9 cellular contexts compared by ENCODE assay signal in the genomic region with DNA sequence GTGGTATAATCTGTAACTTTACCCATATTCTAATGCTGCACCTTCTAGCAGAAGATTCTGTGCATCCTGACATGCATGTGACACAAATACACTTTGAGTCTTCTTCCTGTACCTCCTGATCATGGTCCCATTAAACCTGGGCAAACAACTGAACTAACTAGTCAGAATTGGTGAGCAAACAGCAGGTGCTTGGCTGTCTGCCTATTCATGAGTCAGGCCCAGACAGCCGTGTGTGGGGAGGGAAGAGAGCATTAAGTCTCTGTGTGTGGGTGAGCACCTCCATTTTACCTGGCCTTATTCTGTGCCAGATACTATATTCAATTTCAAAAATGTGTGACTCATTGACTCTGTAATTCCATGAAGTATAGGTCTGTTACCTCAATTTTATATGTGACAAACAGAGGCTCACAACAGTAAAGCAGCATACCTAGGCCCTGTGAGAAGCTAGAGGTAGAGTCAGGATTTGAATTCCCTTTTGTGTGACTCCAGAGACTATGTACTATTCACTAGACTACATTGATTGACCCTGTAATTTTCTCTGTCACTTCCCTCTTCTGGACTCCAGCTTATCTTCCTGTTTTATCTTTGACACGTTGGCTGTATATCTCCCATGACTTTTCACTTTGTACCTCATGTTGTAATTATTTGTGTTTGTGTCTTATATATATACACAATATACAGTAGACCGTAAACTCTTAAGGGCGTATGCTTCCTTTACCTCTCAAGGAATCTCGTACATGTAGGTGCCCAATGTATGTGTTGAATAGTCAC. TPM values are rescaled to one million over a fixed set of nuclear protein-coding genes. Genes with fewer than 3 reads are reported as not detected.
A peak's percentile ranks its signal among the peaks of the same experiment; 100 is the strongest.
DNase-seq lines count a peak whose midpoint lies in the region; ATAC-seq and TF ChIP-seq lines count a peak whose summit lies in the region.
"Had no signal": no experiment of that assay in that cellular context is flagged by ENCODE, and none has a peak within 500 bp of the region (broad histone marks: within the 10 kb centered on the region; RNA-seq: fewer than 3 reads in every experiment).

No MANE protein-coding gene starts in this region.

- TF ChIP-seq CTCF in RWPE2 (IDR thresholded peaks at IDR 0.05; ENCODE audit: poor library complexity, severe bottlenecking): no peak
- no peak for TF ChIP-seq CTCF in liver (IDR thresholded peaks at IDR 0.05; ENCODE audit: low read depth, low read length, missing input control)

- no peak overlapping the region for H3K27ac Mint-ChIP-seq in activated naive CD4-positive, alpha-beta T cell treated with anti-CD3 and anti-CD28 coated beads, Interleukin-2, amount 10 ng/mL, durations not matched to agents 7 days and 5 days

- H3K4me3 Mint-ChIP-seq in activated naive CD4-positive, alpha-beta T cell treated with anti-CD3 and anti-CD28 coated beads, Interleukin-2, amount 10 ng/mL, durations not matched to agents 7 days and 5 days: no peak overlapping the region

- H3K27me3 ChIP-seq in RWPE2 (ENCODE audit: insufficient read depth, poor library complexity, severe bottlenecking) (no peaks in the 10 kb centered on the region), liver (ENCODE audit: control insufficient read depth in 4 of 4, insufficient read depth in 4 of 4, low read length in 3 of 4) (no peaks in the 10 kb centered on the region)
- H3K27me3 ChIP-seq: SJSA1 had no signal

- peaks cover 63% of the 10 kb centered on the region for H3K4me1 Mint-ChIP-seq in activated naive CD4-positive, alpha-beta T cell treated with anti-CD3 and anti-CD28 coated beads, Interleukin-2, amount 10 ng/mL, durations not matched to agents 7 days and 5 days

- H3K36me3 Mint-ChIP-seq in activated naive CD4-positive, alpha-beta T cell treated with anti-CD3 and anti-CD28 coated beads, Interleukin-2, amount 10 ng/mL, durations not matched to agents 7 days and 5 days: peaks cover 57% of the 10 kb centered on the region

- peak; percentile 12 to 52 (median 26) for DNase-seq in activated naive CD4-positive, alpha-beta T cell (lab: John Stamatoyannopoulos, UW)
- no peak for DNase-seq in activated naive CD4-positive, alpha-beta T cell treated with anti-CD3 and anti-CD28 coated beads, Interleukin-2, amount 10 ng/mL, durations not matched to agents 7 days and 5 days
- DNase-seq in RWPE2 (ENCODE audit: low spot score): peak; percentile 93
- DNase-seq in activated naive CD8-positive, alpha-beta T cell treated with anti-CD3 and anti-CD28 coated beads, Interleukin-2, amount 50 U/mL, for 16 hours (ENCODE audit: low read depth, low spot score): peak; percentile 59
- peak; percentile 50 for DNase-seq in stimulated activated CD8-positive, alpha-beta memory T cell treated with anti-CD3 and anti-CD28 coated beads, Interleukin-4, amount 100 ng/mL, for 24 hours (ENCODE audit: low read depth)
- no peak for DNase-seq in H4 (ENCODE audit: low spot score)

- H3K9me3 ChIP-seq in RWPE2 (ENCODE audit: severe bottlenecking) (peaks cover 6% of the 10 kb centered on the region), liver (ENCODE audit: control insufficient read depth in 4 of 4, low read length in 3 of 4) (no peaks in the 10 kb centered on the region)

- no peak overlapping the region for H3K9ac ChIP-seq in liver (ENCODE audit: low read depth in 1 of 2, low read length in 2 of 2)

- peaks cover 34% of the 10 kb centered on the region for H3K4me1 ChIP-seq in RWPE2 (ENCODE audit: insufficient read depth, poor library complexity, severe bottlenecking)
- peaks cover 6 to 40% (median 20%) of the 10 kb centered on the region in 4 donors for H3K4me1 ChIP-seq in liver (ENCODE audit: control insufficient read depth in 4 of 4, insufficient read depth in 4 of 4, low read length in 3 of 4)

- TF ChIP-seq RAD21 in liver (IDR thresholded peaks at IDR 0.05): peak in 1 of 2 donors; percentile 28

- no peak overlapping the region for H3K4me3 ChIP-seq in RWPE2 (ENCODE audit: severe bottlenecking)
- H3K4me3 ChIP-seq in liver (ENCODE audit: low read depth in 1 of 3, low read length in 3 of 3): no peak overlapping the region
- H3K4me3 ChIP-seq: SJSA1 had no signal

- H3K27me3 Mint-ChIP-seq in activated naive CD4-positive, alpha-beta T cell treated with anti-CD3 and anti-CD28 coated beads, Interleukin-2, amount 10 ng/mL, durations not matched to agents 7 days and 5 days: no peaks in the 10 kb centered on the region

- CTCF ChIA-PET in activated naive CD4-positive, alpha-beta T cell treated with anti-CD3 and anti-CD28 coated beads, Interleukin-2, amount 10 ng/mL, durations not matched to agents 7 days and 5 days (lab: Charles Lee): interaction anchor here (1.3 kb wide), 1 partner anchor 31 kb away, joined by 3 read pairs; no protein-coding TSS in a partner anchor

- H3K27ac ChIP-seq in RWPE2 (ENCODE audit: poor library complexity, severe bottlenecking) (peak overlapping the region; percentile 72), liver (ENCODE audit: low read depth in 1 of 2, low read length in 2 of 2) (peak overlapping the region; percentile 69 to 76)
- H3K27ac ChIP-seq: SJSA1 had no signal

- H3K36me3 ChIP-seq in RWPE2 (ENCODE audit: low read depth) (0 out of 2 replicates have a peak, but pooled peaks cover 4% of the 10 kb centered on the region), liver (ENCODE audit: control insufficient read depth in 4 of 4, insufficient read depth in 3 of 4, low read depth in 1 of 4, low read length in 3 of 4) (no peaks in the 10 kb centered on the region)
- H3K36me3 ChIP-seq: SJSA1 had no signal

- H3K9me3 Mint-ChIP-seq in activated naive CD4-positive, alpha-beta T cell treated with anti-CD3 and anti-CD28 coated beads, Interleukin-2, amount 10 ng/mL, durations not matched to agents 7 days and 5 days: peaks cover 31% of the 10 kb centered on the region

- ATAC-seq in RWPE2 (ENCODE audit: low read depth) (peak; percentile 97), GM21515 (IDR thresholded peaks at IDR 0.05; ENCODE audit: unreplicated experiment) (no peak)

- WGBS in liver: 59% methylated on average over 5 of the region's 5 CpGs

TF ChIP-seq in liver, 16 proteins besides CTCF, POLR2A, EP300 and RAD21:
- peak; percentile 26 for TF ChIP-seq FOXA2 (IDR thresholded peaks at IDR 0.05)
- peak; percentile 26 for TF ChIP-seq SP1 (IDR thresholded peaks at IDR 0.05)
- TF ChIP-seq HNF4G (IDR thresholded peaks at IDR 0.05): no peak
- peak; percentile 53 for TF ChIP-seq YY1 (IDR thresholded peaks at IDR 0.05)
- TF ChIP-seq GABPA (IDR thresholded peaks at IDR 0.05 in 1 of 2, conservative IDR thresholded peaks at IDR 0.05 in 1 of 2): no peak
- TF ChIP-seq, protein P1, sequence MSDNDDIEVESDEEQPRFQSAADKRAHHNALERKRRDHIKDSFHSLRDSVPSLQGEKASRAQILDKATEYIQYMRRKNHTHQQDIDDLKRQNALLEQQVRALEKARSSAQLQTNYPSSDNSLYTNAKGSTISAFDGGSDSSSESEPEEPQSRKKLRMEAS (IDR thresholded peaks at IDR 0.05): peak; percentile 53
- peak; percentile 52 to 75 for TF ChIP-seq HNF4A (conservative IDR thresholded peaks at IDR 0.05)
- peak; percentile 84 to 97 for TF ChIP-seq JUND (IDR thresholded peaks at IDR 0.05)
- peak in 1 of 2 donors; percentile 69 for TF ChIP-seq RXRA (IDR thresholded peaks at IDR 0.05)
- TF ChIP-seq FOXA1 (IDR thresholded peaks at IDR 0.05): peak; percentile 28
- TF ChIP-seq, protein P2, sequence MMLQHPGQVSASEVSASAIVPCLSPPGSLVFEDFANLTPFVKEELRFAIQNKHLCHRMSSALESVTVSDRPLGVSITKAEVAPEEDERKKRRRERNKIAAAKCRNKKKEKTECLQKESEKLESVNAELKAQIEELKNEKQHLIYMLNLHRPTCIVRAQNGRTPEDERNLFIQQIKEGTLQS (IDR thresholded peaks at IDR 0.05): peak; percentile 46
- TF ChIP-seq, protein P3, sequence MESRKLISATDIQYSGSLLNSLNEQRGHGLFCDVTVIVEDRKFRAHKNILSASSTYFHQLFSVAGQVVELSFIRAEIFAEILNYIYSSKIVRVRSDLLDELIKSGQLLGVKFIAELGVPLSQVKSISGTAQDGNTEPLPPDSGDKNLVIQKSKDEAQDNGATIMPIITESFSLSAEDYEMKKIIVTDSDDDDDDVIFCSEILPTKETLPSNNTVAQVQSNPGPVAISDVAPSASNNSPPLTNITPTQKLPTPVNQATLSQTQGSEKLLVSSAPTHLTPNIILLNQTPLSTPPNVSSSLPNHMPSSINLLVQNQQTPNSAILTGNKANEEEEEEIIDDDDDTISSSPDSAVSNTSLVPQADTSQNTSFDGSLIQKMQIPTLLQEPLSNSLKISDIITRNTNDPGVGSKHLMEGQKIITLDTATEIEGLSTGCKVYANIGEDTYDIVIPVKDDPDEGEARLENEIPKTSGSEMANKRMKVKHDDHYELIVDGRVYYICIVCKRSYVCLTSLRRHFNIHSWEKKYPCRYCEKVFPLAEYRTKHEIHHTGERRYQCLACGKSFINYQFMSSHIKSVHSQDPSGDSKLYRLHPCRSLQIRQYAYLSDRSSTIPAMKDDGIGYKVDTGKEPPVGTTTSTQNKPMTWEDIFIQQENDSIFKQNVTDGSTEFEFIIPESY (IDR thresholded peaks at IDR 0.05): no peak

RNA-seq across cellular contexts. Expression of a gene that starts 32.2 kb away (rescaled TPM):
- 10 to 100 TPM in 1 of 2 donors, 1 to 10 TPM in 1; 7.9 to 10.8 TPM for total RNA-seq in liver
- 1 to 10 TPM; 6.8 to 7.4 TPM for polyA plus RNA-seq in liver
- 2.7 and 3.4 TPM in 2 replicates for total RNA-seq in H4 (2014; rRNA removed; shearing (Covaris generic))

Comparison
In these comparisons a context has a peak if more than half of its experiments do, and no peak if none do; other contexts are left out.
1. DNase-seq: peak in activated naive CD4-positive, alpha-beta T cell (4 of 4), RWPE2 (single experiment), activated naive CD8-positive, alpha-beta T cell treated with anti-CD3 and anti-CD28 coated beads, Interleukin-2, amount 50 U/mL, for 16 hours (single experiment) and stimulated activated CD8-positive, alpha-beta memory T cell treated with anti-CD3 and anti-CD28 coated beads, Interleukin-4, amount 100 ng/mL, for 24 hours (single experiment); none in activated naive CD4-positive, alpha-beta T cell treated with anti-CD3 and anti-CD28 coated beads, Interleukin-2, amount 10 ng/mL, durations not matched to agents 7 days and 5 days (single experiment) and H4 (single experiment).